In the genomic region with DNA sequence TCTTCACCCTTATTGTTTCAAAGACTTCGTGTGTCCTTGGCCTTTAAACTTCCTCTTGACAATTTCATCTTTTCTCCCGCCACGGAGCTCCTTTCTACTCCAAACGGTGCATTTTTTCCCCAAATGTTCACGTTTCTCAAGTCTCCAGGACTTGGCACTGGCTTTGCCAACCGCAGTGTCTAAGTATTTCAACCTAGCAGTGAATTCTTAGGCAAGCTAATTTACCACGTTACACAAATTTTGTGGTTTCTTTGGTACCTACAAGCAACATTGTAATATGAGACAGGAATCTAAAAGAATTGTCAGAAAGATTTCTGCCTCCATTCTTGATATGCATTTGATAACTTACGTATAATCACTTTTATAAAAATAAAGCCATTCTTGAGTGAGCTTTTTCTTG, we compare ENCODE assay signal across 2 cellular contexts.
TF ChIP-seq lines count a peak whose summit lies in the region.

No MANE protein-coding gene starts in this region.

TF ChIP-seq in GM23338, 12 proteins besides CTCF, POLR2A, EP300 and RAD21:
- TF ChIP-seq, protein P1, sequence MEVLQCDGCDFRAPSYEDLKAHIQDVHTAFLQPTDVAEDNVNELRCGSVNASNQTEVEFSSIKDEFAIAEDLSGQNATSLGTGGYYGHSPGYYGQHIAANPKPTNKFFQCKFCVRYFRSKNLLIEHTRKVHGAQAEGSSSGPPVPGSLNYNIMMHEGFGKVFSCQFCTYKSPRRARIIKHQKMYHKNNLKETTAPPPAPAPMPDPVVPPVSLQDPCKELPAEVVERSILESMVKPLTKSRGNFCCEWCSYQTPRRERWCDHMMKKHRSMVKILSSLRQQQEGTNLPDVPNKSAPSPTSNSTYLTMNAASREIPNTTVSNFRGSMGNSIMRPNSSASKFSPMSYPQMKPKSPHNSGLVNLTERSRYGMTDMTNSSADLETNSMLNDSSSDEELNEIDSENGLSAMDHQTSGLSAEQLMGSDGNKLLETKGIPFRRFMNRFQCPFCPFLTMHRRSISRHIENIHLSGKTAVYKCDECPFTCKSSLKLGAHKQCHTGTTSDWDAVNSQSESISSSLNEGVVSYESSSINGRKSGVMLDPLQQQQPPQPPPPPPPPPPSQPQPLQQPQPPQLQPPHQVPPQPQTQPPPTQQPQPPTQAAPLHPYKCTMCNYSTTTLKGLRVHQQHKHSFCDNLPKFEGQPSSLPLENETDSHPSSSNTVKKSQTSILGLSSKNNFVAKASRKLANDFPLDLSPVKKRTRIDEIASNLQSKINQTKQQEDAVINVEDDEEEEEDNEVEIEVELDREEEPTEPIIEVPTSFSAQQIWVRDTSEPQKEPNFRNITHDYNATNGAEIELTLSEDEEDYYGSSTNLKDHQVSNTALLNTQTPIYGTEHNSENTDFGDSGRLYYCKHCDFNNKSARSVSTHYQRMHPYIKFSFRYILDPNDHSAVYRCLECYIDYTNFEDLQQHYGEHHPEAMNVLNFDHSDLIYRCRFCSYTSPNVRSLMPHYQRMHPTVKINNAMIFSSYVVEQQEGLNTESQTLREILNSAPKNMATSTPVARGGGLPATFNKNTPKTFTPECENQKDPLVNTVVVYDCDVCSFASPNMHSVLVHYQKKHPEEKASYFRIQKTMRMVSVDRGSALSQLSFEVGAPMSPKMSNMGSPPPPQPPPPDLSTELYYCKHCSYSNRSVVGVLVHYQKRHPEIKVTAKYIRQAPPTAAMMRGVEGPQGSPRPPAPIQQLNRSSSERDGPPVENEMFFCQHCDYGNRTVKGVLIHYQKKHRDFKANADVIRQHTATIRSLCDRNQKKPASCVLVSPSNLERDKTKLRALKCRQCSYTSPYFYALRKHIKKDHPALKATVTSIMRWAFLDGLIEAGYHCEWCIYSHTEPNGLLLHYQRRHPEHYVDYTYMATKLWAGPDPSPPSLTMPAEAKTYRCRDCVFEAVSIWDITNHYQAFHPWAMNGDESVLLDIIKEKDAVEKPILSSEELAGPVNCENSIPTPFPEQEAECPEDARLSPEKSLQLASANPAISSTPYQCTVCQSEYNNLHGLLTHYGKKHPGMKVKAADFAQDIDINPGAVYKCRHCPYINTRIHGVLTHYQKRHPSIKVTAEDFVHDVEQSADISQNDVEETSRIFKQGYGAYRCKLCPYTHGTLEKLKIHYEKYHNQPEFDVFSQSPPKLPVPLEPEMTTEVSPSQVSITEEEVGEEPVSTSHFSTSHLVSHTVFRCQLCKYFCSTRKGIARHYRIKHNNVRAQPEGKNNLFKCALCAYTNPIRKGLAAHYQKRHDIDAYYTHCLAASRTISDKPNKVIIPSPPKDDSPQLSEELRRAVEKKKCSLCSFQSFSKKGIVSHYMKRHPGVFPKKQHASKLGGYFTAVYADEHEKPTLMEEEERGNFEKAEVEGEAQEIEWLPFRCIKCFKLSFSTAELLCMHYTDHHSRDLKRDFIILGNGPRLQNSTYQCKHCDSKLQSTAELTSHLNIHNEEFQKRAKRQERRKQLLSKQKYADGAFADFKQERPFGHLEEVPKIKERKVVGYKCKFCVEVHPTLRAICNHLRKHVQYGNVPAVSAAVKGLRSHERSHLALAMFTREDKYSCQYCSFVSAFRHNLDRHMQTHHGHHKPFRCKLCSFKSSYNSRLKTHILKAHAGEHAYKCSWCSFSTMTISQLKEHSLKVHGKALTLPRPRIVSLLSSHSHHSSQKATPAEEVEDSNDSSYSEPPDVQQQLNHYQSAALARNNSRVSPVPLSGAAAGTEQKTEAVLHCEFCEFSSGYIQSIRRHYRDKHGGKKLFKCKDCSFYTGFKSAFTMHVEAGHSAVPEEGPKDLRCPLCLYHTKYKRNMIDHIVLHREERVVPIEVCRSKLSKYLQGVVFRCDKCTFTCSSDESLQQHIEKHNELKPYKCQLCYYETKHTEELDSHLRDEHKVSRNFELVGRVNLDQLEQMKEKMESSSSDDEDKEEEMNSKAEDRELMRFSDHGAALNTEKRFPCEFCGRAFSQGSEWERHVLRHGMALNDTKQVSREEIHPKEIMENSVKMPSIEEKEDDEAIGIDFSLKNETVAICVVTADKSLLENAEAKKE (CRISPR knock-in tag; IDR thresholded peaks at IDR 0.05): no peak
- no peak for TF ChIP-seq JUNB (IDR thresholded peaks at IDR 0.05; ENCODE audit: unreplicated experiment)
- TF ChIP-seq EZH2 (IDR thresholded peaks at IDR 0.05; ENCODE audit: low read depth, unreplicated experiment): peak; percentile 25
- TF ChIP-seq, protein P2, sequence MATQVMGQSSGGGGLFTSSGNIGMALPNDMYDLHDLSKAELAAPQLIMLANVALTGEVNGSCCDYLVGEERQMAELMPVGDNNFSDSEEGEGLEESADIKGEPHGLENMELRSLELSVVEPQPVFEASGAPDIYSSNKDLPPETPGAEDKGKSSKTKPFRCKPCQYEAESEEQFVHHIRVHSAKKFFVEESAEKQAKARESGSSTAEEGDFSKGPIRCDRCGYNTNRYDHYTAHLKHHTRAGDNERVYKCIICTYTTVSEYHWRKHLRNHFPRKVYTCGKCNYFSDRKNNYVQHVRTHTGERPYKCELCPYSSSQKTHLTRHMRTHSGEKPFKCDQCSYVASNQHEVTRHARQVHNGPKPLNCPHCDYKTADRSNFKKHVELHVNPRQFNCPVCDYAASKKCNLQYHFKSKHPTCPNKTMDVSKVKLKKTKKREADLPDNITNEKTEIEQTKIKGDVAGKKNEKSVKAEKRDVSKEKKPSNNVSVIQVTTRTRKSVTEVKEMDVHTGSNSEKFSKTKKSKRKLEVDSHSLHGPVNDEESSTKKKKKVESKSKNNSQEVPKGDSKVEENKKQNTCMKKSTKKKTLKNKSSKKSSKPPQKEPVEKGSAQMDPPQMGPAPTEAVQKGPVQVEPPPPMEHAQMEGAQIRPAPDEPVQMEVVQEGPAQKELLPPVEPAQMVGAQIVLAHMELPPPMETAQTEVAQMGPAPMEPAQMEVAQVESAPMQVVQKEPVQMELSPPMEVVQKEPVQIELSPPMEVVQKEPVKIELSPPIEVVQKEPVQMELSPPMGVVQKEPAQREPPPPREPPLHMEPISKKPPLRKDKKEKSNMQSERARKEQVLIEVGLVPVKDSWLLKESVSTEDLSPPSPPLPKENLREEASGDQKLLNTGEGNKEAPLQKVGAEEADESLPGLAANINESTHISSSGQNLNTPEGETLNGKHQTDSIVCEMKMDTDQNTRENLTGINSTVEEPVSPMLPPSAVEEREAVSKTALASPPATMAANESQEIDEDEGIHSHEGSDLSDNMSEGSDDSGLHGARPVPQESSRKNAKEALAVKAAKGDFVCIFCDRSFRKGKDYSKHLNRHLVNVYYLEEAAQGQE (IDR thresholded peaks at IDR 0.05; ENCODE audit: unreplicated experiment): no peak
- no peak for TF ChIP-seq ZNF114 (CRISPR knock-in tag; IDR thresholded peaks at IDR 0.05)

TF ChIP-seq in K562, 482 proteins besides CTCF, POLR2A, EP300 and RAD21:
- TF ChIP-seq SIX5 (IDR thresholded peaks at IDR 0.05; ENCODE audit: borderline replicate concordance in 1 of 2, insufficient read depth in 1 of 2, low read depth in 1 of 2, low read length in 2 of 2): no peak
